In genomic region chr3:26365706-26366105, GRCh38 we compare ENCODE assay signal across 30 cellular contexts.
"Had no signal": no experiment of that assay in that cellular context is flagged by ENCODE, and none has a peak within 500 bp of the region (broad histone marks: within the 10 kb centered on the region; RNA-seq: fewer than 3 reads in every experiment).

No MANE protein-coding gene starts in this region.

- H3K36me3 ChIP-seq: WERI-Rb-1 had no signal

- H3K27ac ChIP-seq: PC-9, WERI-Rb-1 had no signal

- DNase-seq: activated CD4-positive, alpha-beta T cell treated with anti-CD3 and anti-CD28 coated beads for 1 hour; activated CD4-positive, alpha-beta T cell treated with anti-CD3 and anti-CD28 coated beads for 48 hours; activated CD4-positive, CD25-positive, alpha-beta regulatory T cell; activated CD8-positive, alpha-beta T cell treated with anti-CD3 and anti-CD28 coated beads for 36 hours; activated effector memory CD4-positive, alpha-beta T cell treated with Interleukin-2 at 50 U/mL for 16 hours; activated naive CD4-positive, alpha-beta T cell; activated naive CD4-positive, alpha-beta T cell treated with anti-CD3 and anti-CD28 coated beads, Interleukin-2, amount 50 U/mL, for 16 hours; activated naive CD8-positive, alpha-beta T cell treated with anti-CD3 and anti-CD28 coated beads for 36 hours; activated T-cell treated with anti-CD3 and anti-CD28 coated beads, Interleukin-2, amount 50 U/mL, for 4 hours; amniotic stem cell; aorta; Kasumi-1; KG1; NCI-H1092 treated with DMSO at 0.1 percent for 48 hours; NCI-H1417; NCI-H146; NCI-H187; NCI-H2029 treated with DMSO at 0.1 percent for 48 hours; NCI-H2107; NCI-H2171; NCI-H510A; NCI-H526; NCI-H748 treated with DMSO at 0.1 percent for 48 hours; NK-92 treated with Interleukin-12 subunit alpha and Interleukin-12 subunit beta, amount 100 ng/mL, for 24 hours; PC-9; Right ventricle myocardium superior; SW 1271; T1000; WERI-Rb-1 had no signal

- H3K27ac Mint-ChIP-seq: activated CD8-positive, alpha-beta T cell treated with anti-CD3 and anti-CD28 coated beads for 36 hours; activated naive CD8-positive, alpha-beta T cell treated with anti-CD3 and anti-CD28 coated beads for 36 hours had no signal

- H3K4me1 Mint-ChIP-seq: activated naive CD8-positive, alpha-beta T cell treated with anti-CD3 and anti-CD28 coated beads for 36 hours had no signal

- H3K4me3 ChIP-seq: PC-9 had no signal

- H3K36me3 Mint-ChIP-seq: activated naive CD8-positive, alpha-beta T cell treated with anti-CD3 and anti-CD28 coated beads for 36 hours had no signal

- FAIRE-seq: RCC 7860 had no signal

- H2AFZ ChIP-seq: PC-9 had no signal

- H3K4me2 ChIP-seq: PC-9 had no signal

- H3K4me3 Mint-ChIP-seq: activated CD8-positive, alpha-beta T cell treated with anti-CD3 and anti-CD28 coated beads for 36 hours; activated naive CD8-positive, alpha-beta T cell treated with anti-CD3 and anti-CD28 coated beads for 36 hours; activated T-cell treated with anti-CD3 and anti-CD28 coated beads, Interleukin-2, amount 50 U/mL, for 4 hours had no signal

- ATAC-seq: activated CD8-positive, alpha-beta T cell treated with anti-CD3 and anti-CD28 coated beads for 36 hours; activated T-cell treated with anti-CD3 and anti-CD28 coated beads, Interleukin-2, amount 50 U/mL, for 4 hours had no signal

- H3K27me3 Mint-ChIP-seq: activated CD8-positive, alpha-beta T cell treated with anti-CD3 and anti-CD28 coated beads for 36 hours; activated naive CD8-positive, alpha-beta T cell treated with anti-CD3 and anti-CD28 coated beads for 36 hours had no signal
